In the genomic region with DNA sequence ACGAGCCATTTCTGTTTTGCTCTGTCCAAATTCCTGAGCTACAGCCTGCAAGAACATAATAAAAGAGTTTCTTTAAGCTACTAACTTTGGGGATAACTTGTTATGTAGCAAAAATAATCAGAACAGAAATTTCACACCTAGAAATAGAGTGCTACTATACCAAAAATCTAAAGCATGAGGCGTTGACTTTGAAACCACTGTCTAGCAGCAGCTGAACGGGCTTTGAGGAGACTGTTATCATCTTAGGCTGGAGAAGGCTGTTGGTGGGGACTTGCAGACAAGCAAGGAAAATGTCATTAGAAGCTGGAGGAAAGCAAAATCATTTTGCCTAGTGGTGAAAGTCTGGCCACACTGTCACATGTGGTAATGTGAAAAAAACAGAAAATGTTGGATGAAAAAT, we compare ENCODE assay signal across 1 cellular context.
TF ChIP-seq lines count a peak whose summit lies in the region.

No MANE protein-coding gene starts in this region.

TF ChIP-seq in K562, 482 proteins besides CTCF, POLR2A, EP300 and RAD21 (continued from another document):
- TF ChIP-seq, protein P1, sequence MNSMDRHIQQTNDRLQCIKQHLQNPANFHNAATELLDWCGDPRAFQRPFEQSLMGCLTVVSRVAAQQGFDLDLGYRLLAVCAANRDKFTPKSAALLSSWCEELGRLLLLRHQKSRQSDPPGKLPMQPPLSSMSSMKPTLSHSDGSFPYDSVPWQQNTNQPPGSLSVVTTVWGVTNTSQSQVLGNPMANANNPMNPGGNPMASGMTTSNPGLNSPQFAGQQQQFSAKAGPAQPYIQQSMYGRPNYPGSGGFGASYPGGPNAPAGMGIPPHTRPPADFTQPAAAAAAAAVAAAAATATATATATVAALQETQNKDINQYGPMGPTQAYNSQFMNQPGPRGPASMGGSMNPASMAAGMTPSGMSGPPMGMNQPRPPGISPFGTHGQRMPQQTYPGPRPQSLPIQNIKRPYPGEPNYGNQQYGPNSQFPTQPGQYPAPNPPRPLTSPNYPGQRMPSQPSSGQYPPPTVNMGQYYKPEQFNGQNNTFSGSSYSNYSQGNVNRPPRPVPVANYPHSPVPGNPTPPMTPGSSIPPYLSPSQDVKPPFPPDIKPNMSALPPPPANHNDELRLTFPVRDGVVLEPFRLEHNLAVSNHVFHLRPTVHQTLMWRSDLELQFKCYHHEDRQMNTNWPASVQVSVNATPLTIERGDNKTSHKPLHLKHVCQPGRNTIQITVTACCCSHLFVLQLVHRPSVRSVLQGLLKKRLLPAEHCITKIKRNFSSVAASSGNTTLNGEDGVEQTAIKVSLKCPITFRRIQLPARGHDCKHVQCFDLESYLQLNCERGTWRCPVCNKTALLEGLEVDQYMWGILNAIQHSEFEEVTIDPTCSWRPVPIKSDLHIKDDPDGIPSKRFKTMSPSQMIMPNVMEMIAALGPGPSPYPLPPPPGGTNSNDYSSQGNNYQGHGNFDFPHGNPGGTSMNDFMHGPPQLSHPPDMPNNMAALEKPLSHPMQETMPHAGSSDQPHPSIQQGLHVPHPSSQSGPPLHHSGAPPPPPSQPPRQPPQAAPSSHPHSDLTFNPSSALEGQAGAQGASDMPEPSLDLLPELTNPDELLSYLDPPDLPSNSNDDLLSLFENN (IDR thresholded peaks at IDR 0.05; ENCODE audit: low read depth in 2 of 2, low read length in 2 of 2): no peak
- TF ChIP-seq, protein P2, sequence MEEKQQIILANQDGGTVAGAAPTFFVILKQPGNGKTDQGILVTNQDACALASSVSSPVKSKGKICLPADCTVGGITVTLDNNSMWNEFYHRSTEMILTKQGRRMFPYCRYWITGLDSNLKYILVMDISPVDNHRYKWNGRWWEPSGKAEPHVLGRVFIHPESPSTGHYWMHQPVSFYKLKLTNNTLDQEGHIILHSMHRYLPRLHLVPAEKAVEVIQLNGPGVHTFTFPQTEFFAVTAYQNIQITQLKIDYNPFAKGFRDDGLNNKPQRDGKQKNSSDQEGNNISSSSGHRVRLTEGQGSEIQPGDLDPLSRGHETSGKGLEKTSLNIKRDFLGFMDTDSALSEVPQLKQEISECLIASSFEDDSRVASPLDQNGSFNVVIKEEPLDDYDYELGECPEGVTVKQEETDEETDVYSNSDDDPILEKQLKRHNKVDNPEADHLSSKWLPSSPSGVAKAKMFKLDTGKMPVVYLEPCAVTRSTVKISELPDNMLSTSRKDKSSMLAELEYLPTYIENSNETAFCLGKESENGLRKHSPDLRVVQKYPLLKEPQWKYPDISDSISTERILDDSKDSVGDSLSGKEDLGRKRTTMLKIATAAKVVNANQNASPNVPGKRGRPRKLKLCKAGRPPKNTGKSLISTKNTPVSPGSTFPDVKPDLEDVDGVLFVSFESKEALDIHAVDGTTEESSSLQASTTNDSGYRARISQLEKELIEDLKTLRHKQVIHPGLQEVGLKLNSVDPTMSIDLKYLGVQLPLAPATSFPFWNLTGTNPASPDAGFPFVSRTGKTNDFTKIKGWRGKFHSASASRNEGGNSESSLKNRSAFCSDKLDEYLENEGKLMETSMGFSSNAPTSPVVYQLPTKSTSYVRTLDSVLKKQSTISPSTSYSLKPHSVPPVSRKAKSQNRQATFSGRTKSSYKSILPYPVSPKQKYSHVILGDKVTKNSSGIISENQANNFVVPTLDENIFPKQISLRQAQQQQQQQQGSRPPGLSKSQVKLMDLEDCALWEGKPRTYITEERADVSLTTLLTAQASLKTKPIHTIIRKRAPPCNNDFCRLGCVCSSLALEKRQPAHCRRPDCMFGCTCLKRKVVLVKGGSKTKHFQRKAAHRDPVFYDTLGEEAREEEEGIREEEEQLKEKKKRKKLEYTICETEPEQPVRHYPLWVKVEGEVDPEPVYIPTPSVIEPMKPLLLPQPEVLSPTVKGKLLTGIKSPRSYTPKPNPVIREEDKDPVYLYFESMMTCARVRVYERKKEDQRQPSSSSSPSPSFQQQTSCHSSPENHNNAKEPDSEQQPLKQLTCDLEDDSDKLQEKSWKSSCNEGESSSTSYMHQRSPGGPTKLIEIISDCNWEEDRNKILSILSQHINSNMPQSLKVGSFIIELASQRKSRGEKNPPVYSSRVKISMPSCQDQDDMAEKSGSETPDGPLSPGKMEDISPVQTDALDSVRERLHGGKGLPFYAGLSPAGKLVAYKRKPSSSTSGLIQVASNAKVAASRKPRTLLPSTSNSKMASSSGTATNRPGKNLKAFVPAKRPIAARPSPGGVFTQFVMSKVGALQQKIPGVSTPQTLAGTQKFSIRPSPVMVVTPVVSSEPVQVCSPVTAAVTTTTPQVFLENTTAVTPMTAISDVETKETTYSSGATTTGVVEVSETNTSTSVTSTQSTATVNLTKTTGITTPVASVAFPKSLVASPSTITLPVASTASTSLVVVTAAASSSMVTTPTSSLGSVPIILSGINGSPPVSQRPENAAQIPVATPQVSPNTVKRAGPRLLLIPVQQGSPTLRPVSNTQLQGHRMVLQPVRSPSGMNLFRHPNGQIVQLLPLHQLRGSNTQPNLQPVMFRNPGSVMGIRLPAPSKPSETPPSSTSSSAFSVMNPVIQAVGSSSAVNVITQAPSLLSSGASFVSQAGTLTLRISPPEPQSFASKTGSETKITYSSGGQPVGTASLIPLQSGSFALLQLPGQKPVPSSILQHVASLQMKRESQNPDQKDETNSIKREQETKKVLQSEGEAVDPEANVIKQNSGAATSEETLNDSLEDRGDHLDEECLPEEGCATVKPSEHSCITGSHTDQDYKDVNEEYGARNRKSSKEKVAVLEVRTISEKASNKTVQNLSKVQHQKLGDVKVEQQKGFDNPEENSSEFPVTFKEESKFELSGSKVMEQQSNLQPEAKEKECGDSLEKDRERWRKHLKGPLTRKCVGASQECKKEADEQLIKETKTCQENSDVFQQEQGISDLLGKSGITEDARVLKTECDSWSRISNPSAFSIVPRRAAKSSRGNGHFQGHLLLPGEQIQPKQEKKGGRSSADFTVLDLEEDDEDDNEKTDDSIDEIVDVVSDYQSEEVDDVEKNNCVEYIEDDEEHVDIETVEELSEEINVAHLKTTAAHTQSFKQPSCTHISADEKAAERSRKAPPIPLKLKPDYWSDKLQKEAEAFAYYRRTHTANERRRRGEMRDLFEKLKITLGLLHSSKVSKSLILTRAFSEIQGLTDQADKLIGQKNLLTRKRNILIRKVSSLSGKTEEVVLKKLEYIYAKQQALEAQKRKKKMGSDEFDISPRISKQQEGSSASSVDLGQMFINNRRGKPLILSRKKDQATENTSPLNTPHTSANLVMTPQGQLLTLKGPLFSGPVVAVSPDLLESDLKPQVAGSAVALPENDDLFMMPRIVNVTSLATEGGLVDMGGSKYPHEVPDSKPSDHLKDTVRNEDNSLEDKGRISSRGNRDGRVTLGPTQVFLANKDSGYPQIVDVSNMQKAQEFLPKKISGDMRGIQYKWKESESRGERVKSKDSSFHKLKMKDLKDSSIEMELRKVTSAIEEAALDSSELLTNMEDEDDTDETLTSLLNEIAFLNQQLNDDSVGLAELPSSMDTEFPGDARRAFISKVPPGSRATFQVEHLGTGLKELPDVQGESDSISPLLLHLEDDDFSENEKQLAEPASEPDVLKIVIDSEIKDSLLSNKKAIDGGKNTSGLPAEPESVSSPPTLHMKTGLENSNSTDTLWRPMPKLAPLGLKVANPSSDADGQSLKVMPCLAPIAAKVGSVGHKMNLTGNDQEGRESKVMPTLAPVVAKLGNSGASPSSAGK (IDR thresholded peaks at IDR 0.05): peak; percentile 12
- TF ChIP-seq ZNF3 (CRISPR knock-in tag; IDR thresholded peaks at IDR 0.05) (no peak), SREBF1 (IDR thresholded peaks at IDR 0.05; ENCODE audit: borderline replicate concordance, low read depth, low read length) (no peak), SP2 (IDR thresholded peaks at IDR 0.05; ENCODE audit: extremely low read depth, low read depth, low read length, poor library complexity, severe bottlenecking) (no peak), CBX5 (IDR thresholded peaks at IDR 0.05; ENCODE audit: borderline replicate concordance, low read depth) (no peak), SMARCA4 (IDR thresholded peaks at IDR 0.05) (0 out of 2 replicates have a peak, but pooled peaks have one; percentile 10), KAT7 (CRISPR knock-in tag; IDR thresholded peaks at IDR 0.05; ENCODE audit: borderline replicate concordance) (no peak)
